8 cellular contexts compared by ENCODE assay signal in genomic region chr16:31064882-31065461, GRCh38. TPM values are rescaled to one million over a fixed set of nuclear protein-coding genes. Genes with fewer than 3 reads are reported as not detected.
A peak's percentile ranks its signal among the peaks of the same experiment; 100 is the strongest.
DNase-seq lines count a peak whose midpoint lies in the region; ATAC-seq and TF ChIP-seq lines count a peak whose summit lies in the region.

No MANE protein-coding gene starts in this region.

- H3K27me3 ChIP-seq in H7 (ENCODE audit: control insufficient read depth, insufficient read depth, low read length) (no peaks in the 10 kb centered on the region), WERI-Rb-1 (ENCODE audit: insufficient read depth, low read depth, severe bottlenecking) (peaks cover 8% of the 10 kb centered on the region), smooth muscle cell (ENCODE audit: low read depth) (no peaks in the 10 kb centered on the region)

- H3K27ac ChIP-seq in WERI-Rb-1 (no peak overlapping the region), smooth muscle cell (ENCODE audit: low read depth) (peak overlapping the region; percentile 89)

- H3K4me2 ChIP-seq in smooth muscle cell = peak overlapping the region; percentile 59

- TF ChIP-seq CTCF in WERI-Rb-1 (IDR thresholded peaks at IDR 0.05; ENCODE audit: low read depth, low read length) (no peak), foreskin fibroblast (IDR thresholded peaks at IDR 0.05; ENCODE audit: low read depth, low read length) (no peak), smooth muscle cell (IDR thresholded peaks at IDR 0.05; ENCODE audit: borderline replicate concordance, insufficient read depth, poor library complexity, severe bottlenecking) (no peak)

- peaks cover 4% of the 10 kb centered on the region for H3K4me1 ChIP-seq in smooth muscle cell (ENCODE audit: low read depth)

- ATAC-seq in GM18867 (IDR thresholded peaks at IDR 0.05; ENCODE audit: unreplicated experiment) = no peak

- no peak overlapping the region for H3K4me3 ChIP-seq in H7 (ENCODE audit: insufficient read depth, low read depth, low read length)
- no peak overlapping the region for H3K4me3 ChIP-seq in WERI-Rb-1 (ENCODE audit: low read depth, low read length)
- no peak overlapping the region for H3K4me3 ChIP-seq in foreskin fibroblast (ENCODE audit: low read depth in 1 of 2, low read length in 2 of 2)
- H3K4me3 ChIP-seq in smooth muscle cell = no peak overlapping the region

- no peaks in the 10 kb centered on the region; the same call in none of the 2 replicates for H3K36me3 ChIP-seq in H7 (replicated peaks; ENCODE audit: control insufficient read depth, insufficient read depth, low read length)
- H3K36me3 ChIP-seq in WERI-Rb-1 = peaks cover 37% of the 10 kb centered on the region
- no peaks in the 10 kb centered on the region for H3K36me3 ChIP-seq in smooth muscle cell (ENCODE audit: low read depth)

- peaks cover 10% of the 10 kb centered on the region for H4K20me1 ChIP-seq in smooth muscle cell (ENCODE audit: low read depth)

- no peak overlapping the region for H2AFZ ChIP-seq in smooth muscle cell (ENCODE audit: low read depth)

- DNase-seq in H7 (peak; percentile 32), WERI-Rb-1 (peak; percentile 91), foreskin fibroblast (peak; percentile 92 to 97), smooth muscle cell (lab: John Stamatoyannopoulos, UW; ENCODE audit: unreplicated experiment) (no peak), NCI-H2227 treated with DMSO at 0.1 percent for 48 hours (lab: John Stamatoyannopoulos, UW) (no peak), NCI-H1930 (lab: John Stamatoyannopoulos, UW) (no peak), NCI-H2081 (lab: John Stamatoyannopoulos, UW) (no peak)

- WGBS in smooth muscle cell (ENCODE audit: low lambda C conversion rate) = 30% methylated on average over 4 of the region's 4 CpGs

- H3K79me2 ChIP-seq in smooth muscle cell (ENCODE audit: low read depth) = peaks cover 36% of the 10 kb centered on the region

- H3F3A ChIP-seq in smooth muscle cell (ENCODE audit: low read depth) = peaks cover 14% of the 10 kb centered on the region

- H3K9ac ChIP-seq in smooth muscle cell (ENCODE audit: low read depth) = peak overlapping the region; percentile 42

- H3K9me3 ChIP-seq in WERI-Rb-1 (ENCODE audit: severe bottlenecking) (no peaks in the 10 kb centered on the region), smooth muscle cell (replicated peaks; ENCODE audit: low read depth) (no peaks in the 10 kb centered on the region)

RNA-seq across cellular contexts. Expression of gene ZNF668, which starts 9.1 kb away (rescaled TPM):
- 16.4 and 19.9 TPM in 2 replicates for total RNA-seq in H7 (2014; rRNA removed; shearing (Covaris generic))
- 7.3 and 9.0 TPM in 2 replicates for total RNA-seq in smooth muscle cell
- polyA plus RNA-seq in smooth muscle cell = 20.1 and 21.0 TPM in 2 replicates

RNA-seq across cellular contexts. Expression of gene ZNF646, which starts 9.2 kb away (rescaled TPM):
- 28.8 and 30.0 TPM in 2 replicates for total RNA-seq in H7 (2014; rRNA removed; shearing (Covaris generic))
- total RNA-seq in smooth muscle cell = 5.7 and 8.1 TPM in 2 replicates
- 5.4 and 7.3 TPM in 2 replicates for polyA plus RNA-seq in smooth muscle cell

RNA-seq across cellular contexts. Expression of gene PRSS53, which starts 23.8 kb away (rescaled TPM):
- 1.3 and 4.5 TPM in 2 replicates for total RNA-seq in H7 (2014; rRNA removed; shearing (Covaris generic))
- total RNA-seq in smooth muscle cell = 5.1 and 6.3 TPM in 2 replicates
- 0.66 and 1.1 TPM in 2 replicates for polyA plus RNA-seq in smooth muscle cell

RNA-seq across cellular contexts. Expression of gene VKORC1, which starts 29.6 kb away (rescaled TPM):
- total RNA-seq in H7 (2014; rRNA removed; shearing (Covaris generic)) = 127 and 135 TPM in 2 replicates
- total RNA-seq in smooth muscle cell = 232 and 253 TPM in 2 replicates
- 340 and 394 TPM in 2 replicates for polyA plus RNA-seq in smooth muscle cell

RNA-seq across cellular contexts. Expression of gene STX4, which starts 31.6 kb away (rescaled TPM):
- total RNA-seq in H7 (2014; rRNA removed; shearing (Covaris generic)) = 13.6 and 14.2 TPM in 2 replicates
- total RNA-seq in smooth muscle cell = 14.4 and 23.1 TPM in 2 replicates
- polyA plus RNA-seq in smooth muscle cell = 50.6 and 60.2 TPM in 2 replicates

Comparison
In these comparisons a context has a peak if more than half of its experiments do, and no peak if none do; other contexts are left out.
1. DNase-seq: peak in H7 (single experiment), WERI-Rb-1 (single experiment) and foreskin fibroblast (2 of 2); none in smooth muscle cell (single experiment), NCI-H2227 treated with DMSO at 0.1 percent for 48 hours (single experiment), NCI-H1930 (0 of 2) and NCI-H2081 (0 of 2).